Comparison of ENCODE assay signal across 25 cellular contexts in the genomic region with DNA sequence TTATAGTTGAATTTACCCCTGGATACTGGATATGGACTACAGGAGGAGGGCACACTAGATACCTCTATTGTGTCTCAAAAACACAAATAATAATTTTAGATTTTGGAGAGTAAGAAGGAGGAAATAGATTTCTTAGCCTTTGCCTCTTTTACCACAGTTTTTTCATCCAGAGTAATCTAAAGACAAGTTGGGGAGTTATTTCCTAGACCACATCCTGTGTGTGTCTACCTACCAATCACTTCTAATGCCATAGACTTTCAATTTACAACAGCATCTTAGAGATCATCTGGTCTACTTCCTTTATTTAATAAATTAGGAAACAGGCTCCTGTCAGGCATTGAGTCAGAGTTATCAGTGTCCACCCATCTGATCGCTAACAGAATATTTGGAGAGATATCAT.
"Had no signal": no experiment of that assay in that cellular context is flagged by ENCODE, and none has a peak within 500 bp of the region (broad histone marks: within the 10 kb centered on the region; RNA-seq: fewer than 3 reads in every experiment).

No MANE protein-coding gene starts in this region.

- H3K27me3 Mint-ChIP-seq: naive thymus-derived CD8-positive, alpha-beta T cell; type B pancreatic cell had no signal

- FAIRE-seq: keratinocyte had no signal

- DNase-seq: dorsolateral prefrontal cortex; effector CD4-positive, alpha-beta T cell; endodermal cell; foreskin fibroblast; gastrocnemius medialis; head of caudate nucleus; left ventricle myocardium superior; lower lobe of right lung; naive thymus-derived CD8-positive, alpha-beta T cell; nephron progenitor cell; nucleus accumbens; sigmoid colon; stimulated activated CD4-positive, alpha-beta T cell treated with anti-CD3 and anti-CD28 coated beads, Interleukin-2, amount 100 ng/mL, for 24 hours; stimulated activated CD4-positive, alpha-beta T cell treated with anti-CD3 and anti-CD28 coated beads, Interleukin-4, amount 100 ng/mL, for 24 hours; stimulated activated naive CD8-positive, alpha-beta T cell treated with anti-CD3 and anti-CD28 coated beads, Interleukin-15, Interleukin-2, amounts not matched to agents 100 U/mL and 50 U/mL, for 24 hours; substantia nigra; testis; tibial artery had no signal

- H3K4me1 ChIP-seq: gastrocnemius medialis, lower lobe of right lung, prostate gland, right atrium auricular region, sigmoid colon, testis, tibial artery had no signal

- H3K9me3 ChIP-seq: gastrocnemius medialis, lower lobe of right lung, prostate gland, right atrium auricular region, sigmoid colon, testis, tibial artery had no signal

- H3K4me3 ChIP-seq: dorsolateral prefrontal cortex, gastrocnemius medialis, lower lobe of right lung, prostate gland, right atrium auricular region, sigmoid colon, testis, tibial artery had no signal

- H3K27me3 ChIP-seq: gastrocnemius medialis, right atrium auricular region, sigmoid colon, testis, tibial artery had no signal

- ATAC-seq: esophagus mucosa; gastrocnemius medialis; left ventricle myocardium superior; lower lobe of right lung; naive thymus-derived CD8-positive, alpha-beta T cell; stimulated activated effector memory CD8-positive, alpha-beta T cell treated with anti-CD3 and anti-CD28 coated beads, Interleukin-12 subunit alpha, Interleukin-12 subunit beta, amount 100 ng/mL, for 72 hours; stimulated activated naive CD8-positive, alpha-beta T cell treated with anti-CD3 and anti-CD28 coated beads, Interleukin-15, Interleukin-2, amounts not matched to agents 100 U/mL and 50 U/mL, for 24 hours had no signal

- H3K4me1 Mint-ChIP-seq: endodermal cell; nephron progenitor cell; stimulated activated effector memory CD8-positive, alpha-beta T cell treated with anti-CD3 and anti-CD28 coated beads, Interleukin-12 subunit alpha, Interleukin-12 subunit beta, amount 100 ng/mL, for 72 hours had no signal

- H3K27ac ChIP-seq: dorsolateral prefrontal cortex, epithelial cell of prostate, gastrocnemius medialis, lower lobe of right lung, prostate gland, right atrium auricular region, sigmoid colon, testis, tibial artery had no signal

- H3K36me3 Mint-ChIP-seq: stimulated activated effector memory CD8-positive, alpha-beta T cell treated with anti-CD3 and anti-CD28 coated beads, Interleukin-12 subunit alpha, Interleukin-12 subunit beta, amount 100 ng/mL, for 72 hours; type B pancreatic cell had no signal

- H3K36me3 ChIP-seq: gastrocnemius medialis, lower lobe of right lung, prostate gland, right atrium auricular region, sigmoid colon, tibial artery had no signal

- H3K4me3 Mint-ChIP-seq: endodermal cell; nephron progenitor cell; stimulated activated effector memory CD8-positive, alpha-beta T cell treated with anti-CD3 and anti-CD28 coated beads, Interleukin-12 subunit alpha, Interleukin-12 subunit beta, amount 100 ng/mL, for 72 hours; type B pancreatic cell had no signal

- H3K9me3 Mint-ChIP-seq: type B pancreatic cell had no signal

- H3K27ac Mint-ChIP-seq: endodermal cell; nephron progenitor cell; stimulated activated effector memory CD8-positive, alpha-beta T cell treated with anti-CD3 and anti-CD28 coated beads, Interleukin-12 subunit alpha, Interleukin-12 subunit beta, amount 100 ng/mL, for 72 hours; type B pancreatic cell had no signal
